Comparison of ENCODE assay signal across 11 cellular contexts in genomic region chr9:71446081-71446480, GRCh38.
DNase-seq lines count a peak whose midpoint lies in the region; ATAC-seq, FAIRE-seq and TF ChIP-seq lines count a peak whose summit lies in the region.
"Had no signal": no experiment of that assay in that cellular context is flagged by ENCODE, and none has a peak within 500 bp of the region (broad histone marks: within the 10 kb centered on the region; RNA-seq: fewer than 3 reads in every experiment).

No MANE protein-coding gene starts in this region.

- in situ Hi-C loops in HAP-1 (cut with MboI; ENCODE audit: low sequenced_read_pairs), result no loop called here

- no peak for FAIRE-seq in kidney (lab: Jason Lieb, UNC)

- TF ChIP-seq CTCF in kidney (IDR thresholded peaks at IDR 0.05; ENCODE audit: borderline replicate concordance, extremely low read depth, insufficient read depth), result no peak

- peaks cover 31% of the 10 kb centered on the region for H3K27me3 Mint-ChIP-seq in activated naive CD4-positive, alpha-beta T cell treated with anti-CD3 and anti-CD28 coated beads, Interleukin-2, amount 10 ng/mL, durations not matched to agents 7 days and 5 days
- H3K27me3 Mint-ChIP-seq in T-helper 17 cell, result peaks cover 40% of the 10 kb centered on the region

- intact Hi-C loops in kidney (cut with DNase I), result no loop called here

- CTCF ChIA-PET in activated naive CD4-positive, alpha-beta T cell treated with anti-CD3 and anti-CD28 coated beads, Interleukin-2, amount 10 ng/mL, durations not matched to agents 7 days and 5 days (lab: Charles Lee), result no interaction called here

- no peak overlapping the region for H3K27ac Mint-ChIP-seq in activated naive CD4-positive, alpha-beta T cell treated with anti-CD3 and anti-CD28 coated beads, Interleukin-2, amount 10 ng/mL, durations not matched to agents 7 days and 5 days
- no peak overlapping the region for H3K27ac Mint-ChIP-seq in T-helper 17 cell
- H3K27ac Mint-ChIP-seq: CD4-positive, alpha-beta memory T cell had no signal

- H3K9ac ChIP-seq in iPS-20b (ENCODE audit: low read depth, low read length), result peak overlapping the region; percentile 77; the same call in 1 of the 2 replicates
- H3K9ac ChIP-seq in subcutaneous abdominal adipose tissue (ENCODE audit: low read length in 5 of 5), result no peak overlapping the region
- no peak overlapping the region for H3K9ac ChIP-seq in kidney (ENCODE audit: low read length in 2 of 2)
- H3K9ac ChIP-seq: parathyroid adenoma had no signal

- peak overlapping the region; percentile 44 for H3K4me3 Mint-ChIP-seq in activated naive CD4-positive, alpha-beta T cell treated with anti-CD3 and anti-CD28 coated beads, Interleukin-2, amount 10 ng/mL, durations not matched to agents 7 days and 5 days
- H3K4me3 Mint-ChIP-seq in T-helper 17 cell, result peak overlapping the region; percentile 15

- ATAC-seq in T-helper 17 cell, result no peak

- H3K27me3 ChIP-seq in iPS-20b (ENCODE audit: insufficient read depth, low read length) (peaks cover 16% of the 10 kb centered on the region), subcutaneous abdominal adipose tissue (ENCODE audit: control insufficient read depth in 5 of 5, insufficient read depth in 4 of 5, low read length in 5 of 5) (peaks cover 7 to 34% (median 28%) of the 10 kb centered on the region in 5 donors), HAP-1 (ENCODE audit: low read depth) (peaks cover 17% of the 10 kb centered on the region)

- H3K4me3 ChIP-seq in iPS-20b (ENCODE audit: low read length), result peak overlapping the region; percentile 84
- H3K4me3 ChIP-seq in subcutaneous abdominal adipose tissue (ENCODE audit: low read depth in 1 of 5, low read length in 5 of 5), result peak overlapping the region; percentile 31 to 66 (median 64)
- H3K4me3 ChIP-seq in HAP-1, result no peak overlapping the region; the same call in 1 of the 2 replicates
- peak overlapping the region in 1 of 2 donors; percentile 33 for H3K4me3 ChIP-seq in kidney (ENCODE audit: low read length in 2 of 2)

- no peaks in the 10 kb centered on the region for H3K36me3 Mint-ChIP-seq in activated naive CD4-positive, alpha-beta T cell treated with anti-CD3 and anti-CD28 coated beads, Interleukin-2, amount 10 ng/mL, durations not matched to agents 7 days and 5 days
- no peaks in the 10 kb centered on the region for H3K36me3 Mint-ChIP-seq in T-helper 17 cell (ENCODE audit: low read depth)
- H3K36me3 Mint-ChIP-seq: CD4-positive, alpha-beta memory T cell had no signal

- H3K9me3 ChIP-seq in T-helper 17 cell (ENCODE audit: control insufficient read depth, low read length, poor library complexity, severe bottlenecking), result no peaks in the 10 kb centered on the region
- no peaks in the 10 kb centered on the region for H3K9me3 ChIP-seq in iPS-20b (ENCODE audit: insufficient read depth, low read depth, low read length)
- H3K9me3 ChIP-seq in subcutaneous abdominal adipose tissue (ENCODE audit: control insufficient read depth in 5 of 5, low read length in 5 of 5), result peaks cover 0 to 3% (median 0%) of the 10 kb centered on the region in 5 donors
- no peaks in the 10 kb centered on the region for H3K9me3 ChIP-seq in HAP-1
- H3K9me3 ChIP-seq in kidney (ENCODE audit: control insufficient read depth in 1 of 2, low read length in 2 of 2), result peaks cover 0 to 4% of the 10 kb centered on the region in 2 donors

- H3K4me1 ChIP-seq in iPS-20b (ENCODE audit: insufficient read depth, low read length) (peaks cover 14% of the 10 kb centered on the region), subcutaneous abdominal adipose tissue (ENCODE audit: control insufficient read depth in 5 of 5, insufficient read depth in 5 of 5, low read length in 5 of 5) (peaks cover 0 to 12% (median 11%) of the 10 kb centered on the region in 5 donors), HAP-1 (no peaks in the 10 kb centered on the region), kidney (ENCODE audit: control insufficient read depth in 1 of 2, insufficient read depth in 1 of 2, low read depth in 1 of 2, low read length in 2 of 2) (peaks cover 0 to 3% of the 10 kb centered on the region in 2 donors)
- H3K4me1 ChIP-seq: parathyroid adenoma had no signal

- H3K36me3 ChIP-seq in iPS-20b (ENCODE audit: insufficient read depth, low read depth, low read length) (no peaks in the 10 kb centered on the region), subcutaneous abdominal adipose tissue (ENCODE audit: control insufficient read depth in 5 of 5, insufficient read depth in 5 of 5, low read length in 5 of 5) (no peaks in the 10 kb centered on the region), HAP-1 (replicated peaks) (no peaks in the 10 kb centered on the region), kidney (ENCODE audit: control insufficient read depth in 1 of 2, insufficient read depth in 2 of 2, low read length in 2 of 2) (no peaks in the 10 kb centered on the region)

- peaks cover 4% of the 10 kb centered on the region for H3K4me1 Mint-ChIP-seq in activated naive CD4-positive, alpha-beta T cell treated with anti-CD3 and anti-CD28 coated beads, Interleukin-2, amount 10 ng/mL, durations not matched to agents 7 days and 5 days
- peaks cover 3% of the 10 kb centered on the region for H3K4me1 Mint-ChIP-seq in T-helper 17 cell

- H3K27ac ChIP-seq in iPS-20b (ENCODE audit: low read length) (no peak overlapping the region), subcutaneous abdominal adipose tissue (ENCODE audit: low read depth, low read length) (no peak overlapping the region), kidney (ENCODE audit: low read depth in 2 of 2, low read length in 2 of 2) (no peak overlapping the region)
- H3K27ac ChIP-seq: parathyroid adenoma had no signal

- DNase-seq in activated naive CD4-positive, alpha-beta T cell treated with anti-CD3 and anti-CD28 coated beads, Interleukin-2, amount 10 ng/mL, durations not matched to agents 7 days and 5 days, result no peak
- no peak for DNase-seq in activated naive CD4-positive, alpha-beta T cell treated with anti-CD3 and anti-CD28 coated beads, Interleukin-2, amount 50 U/mL, for 16 hours
- no peak for DNase-seq in T-helper 17 cell
- no peak for DNase-seq in HAP-1 (ENCODE audit: low spot score in 2 of 2)
- DNase-seq in kidney, result no peak
- DNase-seq in activated CD4-positive, alpha-beta T cell treated with anti-CD3 and anti-CD28 coated beads for 4 hours, result no peak
- DNase-seq: NCI-H2107 had no signal

- H3K9me3 Mint-ChIP-seq in activated naive CD4-positive, alpha-beta T cell treated with anti-CD3 and anti-CD28 coated beads, Interleukin-2, amount 10 ng/mL, durations not matched to agents 7 days and 5 days, result no peaks in the 10 kb centered on the region
